ENCODE assay signal across 1 cellular context in the genomic region with DNA sequence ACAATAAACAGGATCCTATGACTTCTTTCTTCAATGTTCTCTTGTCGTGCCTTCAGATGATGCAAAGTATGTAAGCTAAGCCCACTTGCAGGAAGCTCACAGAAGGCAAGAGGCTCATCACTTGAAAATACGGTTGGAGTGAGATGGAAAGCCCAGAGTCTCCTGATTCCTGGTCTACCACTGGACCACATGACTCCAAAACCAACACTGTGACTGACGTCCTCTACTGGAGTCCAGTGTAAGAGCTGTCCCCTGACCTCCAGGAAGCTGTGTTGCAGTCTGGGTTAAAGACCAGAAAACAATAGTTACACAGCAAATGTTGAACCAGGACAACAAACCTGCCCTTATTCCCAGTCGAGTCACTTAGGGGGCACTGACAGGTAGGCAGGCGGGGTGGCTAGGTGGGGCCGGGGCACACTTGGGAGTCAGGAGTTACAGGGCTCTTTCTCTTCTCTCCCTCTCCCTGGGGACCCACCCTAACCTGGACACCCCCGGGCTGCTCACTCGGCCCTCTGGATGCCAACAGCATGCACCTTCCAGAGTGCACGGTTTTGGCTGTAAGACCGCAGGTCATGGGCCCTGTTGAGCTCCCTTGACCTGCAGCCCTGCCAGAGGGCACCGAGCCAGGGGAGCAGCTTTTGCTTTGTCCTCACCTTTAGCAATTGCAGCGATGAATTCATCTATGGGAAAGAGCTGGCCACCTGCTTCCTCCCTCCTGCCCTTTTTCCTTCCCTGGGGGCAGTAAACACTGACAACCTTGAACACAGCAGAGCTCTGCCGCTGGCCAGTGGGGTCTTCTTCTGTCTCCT.
TF ChIP-seq lines count a peak whose summit lies in the region.

No MANE protein-coding gene starts in this region.

TF ChIP-seq in HepG2, 621 proteins besides CTCF, POLR2A, EP300 and RAD21 (continued from another document and continues in another):
- TF ChIP-seq, protein P1, sequence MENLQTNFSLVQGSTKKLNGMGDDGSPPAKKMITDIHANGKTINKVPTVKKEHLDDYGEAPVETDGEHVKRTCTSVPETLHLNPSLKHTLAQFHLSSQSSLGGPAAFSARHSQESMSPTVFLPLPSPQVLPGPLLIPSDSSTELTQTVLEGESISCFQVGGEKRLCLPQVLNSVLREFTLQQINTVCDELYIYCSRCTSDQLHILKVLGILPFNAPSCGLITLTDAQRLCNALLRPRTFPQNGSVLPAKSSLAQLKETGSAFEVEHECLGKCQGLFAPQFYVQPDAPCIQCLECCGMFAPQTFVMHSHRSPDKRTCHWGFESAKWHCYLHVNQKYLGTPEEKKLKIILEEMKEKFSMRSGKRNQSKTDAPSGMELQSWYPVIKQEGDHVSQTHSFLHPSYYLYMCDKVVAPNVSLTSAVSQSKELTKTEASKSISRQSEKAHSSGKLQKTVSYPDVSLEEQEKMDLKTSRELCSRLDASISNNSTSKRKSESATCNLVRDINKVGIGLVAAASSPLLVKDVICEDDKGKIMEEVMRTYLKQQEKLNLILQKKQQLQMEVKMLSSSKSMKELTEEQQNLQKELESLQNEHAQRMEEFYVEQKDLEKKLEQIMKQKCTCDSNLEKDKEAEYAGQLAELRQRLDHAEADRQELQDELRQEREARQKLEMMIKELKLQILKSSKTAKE (CRISPR knock-in tag; IDR thresholded peaks at IDR 0.05; ENCODE audit: borderline replicate concordance), result 0 out of 2 replicates have a peak, but pooled peaks have one; percentile 54
- TF ChIP-seq PHF5A (CRISPR knock-in tag; IDR thresholded peaks at IDR 0.05; ENCODE audit: low read depth, unreplicated experiment), result peak; percentile 16
- TF ChIP-seq ZNF496 (CRISPR knock-in tag; IDR thresholded peaks at IDR 0.05; ENCODE audit: insufficient replicate concordance), result no peak
- TF ChIP-seq, protein P2, sequence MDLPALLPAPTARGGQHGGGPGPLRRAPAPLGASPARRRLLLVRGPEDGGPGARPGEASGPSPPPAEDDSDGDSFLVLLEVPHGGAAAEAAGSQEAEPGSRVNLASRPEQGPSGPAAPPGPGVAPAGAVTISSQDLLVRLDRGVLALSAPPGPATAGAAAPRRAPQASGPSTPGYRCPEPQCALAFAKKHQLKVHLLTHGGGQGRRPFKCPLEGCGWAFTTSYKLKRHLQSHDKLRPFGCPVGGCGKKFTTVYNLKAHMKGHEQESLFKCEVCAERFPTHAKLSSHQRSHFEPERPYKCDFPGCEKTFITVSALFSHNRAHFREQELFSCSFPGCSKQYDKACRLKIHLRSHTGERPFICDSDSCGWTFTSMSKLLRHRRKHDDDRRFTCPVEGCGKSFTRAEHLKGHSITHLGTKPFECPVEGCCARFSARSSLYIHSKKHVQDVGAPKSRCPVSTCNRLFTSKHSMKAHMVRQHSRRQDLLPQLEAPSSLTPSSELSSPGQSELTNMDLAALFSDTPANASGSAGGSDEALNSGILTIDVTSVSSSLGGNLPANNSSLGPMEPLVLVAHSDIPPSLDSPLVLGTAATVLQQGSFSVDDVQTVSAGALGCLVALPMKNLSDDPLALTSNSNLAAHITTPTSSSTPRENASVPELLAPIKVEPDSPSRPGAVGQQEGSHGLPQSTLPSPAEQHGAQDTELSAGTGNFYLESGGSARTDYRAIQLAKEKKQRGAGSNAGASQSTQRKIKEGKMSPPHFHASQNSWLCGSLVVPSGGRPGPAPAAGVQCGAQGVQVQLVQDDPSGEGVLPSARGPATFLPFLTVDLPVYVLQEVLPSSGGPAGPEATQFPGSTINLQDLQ (CRISPR knock-in tag; IDR thresholded peaks at IDR 0.05), result no peak
- TF ChIP-seq, protein P3, sequence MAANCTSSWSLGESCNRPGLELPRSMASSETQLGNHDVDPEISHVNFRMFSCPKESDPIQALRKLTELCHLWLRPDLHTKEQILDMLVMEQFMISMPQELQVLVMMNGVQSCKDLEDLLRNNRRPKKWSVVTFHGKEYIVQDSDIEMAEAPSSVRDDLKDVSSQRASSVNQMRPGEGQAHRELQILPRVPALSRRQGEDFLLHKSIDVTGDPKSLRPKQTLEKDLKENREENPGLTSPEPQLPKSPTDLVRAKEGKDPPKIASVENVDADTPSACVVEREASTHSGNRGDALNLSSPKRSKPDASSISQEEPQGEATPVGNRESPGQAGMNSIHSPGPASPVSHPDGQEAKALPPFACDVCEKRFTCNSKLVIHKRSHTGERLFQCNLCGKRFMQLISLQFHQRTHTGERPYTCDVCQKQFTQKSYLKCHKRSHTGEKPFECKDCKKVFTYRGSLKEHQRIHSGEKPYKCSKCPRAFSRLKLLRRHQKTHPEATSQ (CRISPR knock-in tag; IDR thresholded peaks at IDR 0.05; ENCODE audit: borderline replicate concordance), result no peak
- TF ChIP-seq TOPORS (CRISPR knock-in tag; IDR thresholded peaks at IDR 0.05), result no peak
- TF ChIP-seq, protein P4, sequence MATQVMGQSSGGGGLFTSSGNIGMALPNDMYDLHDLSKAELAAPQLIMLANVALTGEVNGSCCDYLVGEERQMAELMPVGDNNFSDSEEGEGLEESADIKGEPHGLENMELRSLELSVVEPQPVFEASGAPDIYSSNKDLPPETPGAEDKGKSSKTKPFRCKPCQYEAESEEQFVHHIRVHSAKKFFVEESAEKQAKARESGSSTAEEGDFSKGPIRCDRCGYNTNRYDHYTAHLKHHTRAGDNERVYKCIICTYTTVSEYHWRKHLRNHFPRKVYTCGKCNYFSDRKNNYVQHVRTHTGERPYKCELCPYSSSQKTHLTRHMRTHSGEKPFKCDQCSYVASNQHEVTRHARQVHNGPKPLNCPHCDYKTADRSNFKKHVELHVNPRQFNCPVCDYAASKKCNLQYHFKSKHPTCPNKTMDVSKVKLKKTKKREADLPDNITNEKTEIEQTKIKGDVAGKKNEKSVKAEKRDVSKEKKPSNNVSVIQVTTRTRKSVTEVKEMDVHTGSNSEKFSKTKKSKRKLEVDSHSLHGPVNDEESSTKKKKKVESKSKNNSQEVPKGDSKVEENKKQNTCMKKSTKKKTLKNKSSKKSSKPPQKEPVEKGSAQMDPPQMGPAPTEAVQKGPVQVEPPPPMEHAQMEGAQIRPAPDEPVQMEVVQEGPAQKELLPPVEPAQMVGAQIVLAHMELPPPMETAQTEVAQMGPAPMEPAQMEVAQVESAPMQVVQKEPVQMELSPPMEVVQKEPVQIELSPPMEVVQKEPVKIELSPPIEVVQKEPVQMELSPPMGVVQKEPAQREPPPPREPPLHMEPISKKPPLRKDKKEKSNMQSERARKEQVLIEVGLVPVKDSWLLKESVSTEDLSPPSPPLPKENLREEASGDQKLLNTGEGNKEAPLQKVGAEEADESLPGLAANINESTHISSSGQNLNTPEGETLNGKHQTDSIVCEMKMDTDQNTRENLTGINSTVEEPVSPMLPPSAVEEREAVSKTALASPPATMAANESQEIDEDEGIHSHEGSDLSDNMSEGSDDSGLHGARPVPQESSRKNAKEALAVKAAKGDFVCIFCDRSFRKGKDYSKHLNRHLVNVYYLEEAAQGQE (IDR thresholded peaks at IDR 0.05; ENCODE audit: borderline replicate concordance in 1 of 2, low read depth in 1 of 2, low read length in 2 of 2), result peak in 1 of 2 experiments; percentile 50; a peak in 1 of 4 replicates
- TF ChIP-seq ZMAT3 (CRISPR knock-in tag; conservative IDR thresholded peaks at IDR 0.05), result 0 out of 2 replicates have a peak, but pooled peaks have one; percentile 9
- TF ChIP-seq, protein P5, sequence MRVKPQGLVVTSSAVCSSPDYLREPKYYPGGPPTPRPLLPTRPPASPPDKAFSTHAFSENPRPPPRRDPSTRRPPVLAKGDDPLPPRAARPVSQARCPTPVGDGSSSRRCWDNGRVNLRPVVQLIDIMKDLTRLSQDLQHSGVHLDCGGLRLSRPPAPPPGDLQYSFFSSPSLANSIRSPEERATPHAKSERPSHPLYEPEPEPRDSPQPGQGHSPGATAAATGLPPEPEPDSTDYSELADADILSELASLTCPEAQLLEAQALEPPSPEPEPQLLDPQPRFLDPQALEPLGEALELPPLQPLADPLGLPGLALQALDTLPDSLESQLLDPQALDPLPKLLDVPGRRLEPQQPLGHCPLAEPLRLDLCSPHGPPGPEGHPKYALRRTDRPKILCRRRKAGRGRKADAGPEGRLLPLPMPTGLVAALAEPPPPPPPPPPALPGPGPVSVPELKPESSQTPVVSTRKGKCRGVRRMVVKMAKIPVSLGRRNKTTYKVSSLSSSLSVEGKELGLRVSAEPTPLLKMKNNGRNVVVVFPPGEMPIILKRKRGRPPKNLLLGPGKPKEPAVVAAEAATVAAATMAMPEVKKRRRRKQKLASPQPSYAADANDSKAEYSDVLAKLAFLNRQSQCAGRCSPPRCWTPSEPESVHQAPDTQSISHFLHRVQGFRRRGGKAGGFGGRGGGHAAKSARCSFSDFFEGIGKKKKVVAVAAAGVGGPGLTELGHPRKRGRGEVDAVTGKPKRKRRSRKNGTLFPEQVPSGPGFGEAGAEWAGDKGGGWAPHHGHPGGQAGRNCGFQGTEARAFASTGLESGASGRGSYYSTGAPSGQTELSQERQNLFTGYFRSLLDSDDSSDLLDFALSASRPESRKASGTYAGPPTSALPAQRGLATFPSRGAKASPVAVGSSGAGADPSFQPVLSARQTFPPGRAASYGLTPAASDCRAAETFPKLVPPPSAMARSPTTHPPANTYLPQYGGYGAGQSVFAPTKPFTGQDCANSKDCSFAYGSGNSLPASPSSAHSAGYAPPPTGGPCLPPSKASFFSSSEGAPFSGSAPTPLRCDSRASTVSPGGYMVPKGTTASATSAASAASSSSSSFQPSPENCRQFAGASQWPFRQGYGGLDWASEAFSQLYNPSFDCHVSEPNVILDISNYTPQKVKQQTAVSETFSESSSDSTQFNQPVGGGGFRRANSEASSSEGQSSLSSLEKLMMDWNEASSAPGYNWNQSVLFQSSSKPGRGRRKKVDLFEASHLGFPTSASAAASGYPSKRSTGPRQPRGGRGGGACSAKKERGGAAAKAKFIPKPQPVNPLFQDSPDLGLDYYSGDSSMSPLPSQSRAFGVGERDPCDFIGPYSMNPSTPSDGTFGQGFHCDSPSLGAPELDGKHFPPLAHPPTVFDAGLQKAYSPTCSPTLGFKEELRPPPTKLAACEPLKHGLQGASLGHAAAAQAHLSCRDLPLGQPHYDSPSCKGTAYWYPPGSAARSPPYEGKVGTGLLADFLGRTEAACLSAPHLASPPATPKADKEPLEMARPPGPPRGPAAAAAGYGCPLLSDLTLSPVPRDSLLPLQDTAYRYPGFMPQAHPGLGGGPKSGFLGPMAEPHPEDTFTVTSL (CRISPR knock-in tag; IDR thresholded peaks at IDR 0.05; ENCODE audit: borderline replicate concordance), result peak; percentile 81; the same call in 1 of the 2 replicates
- no peak for TF ChIP-seq KDM2A (CRISPR knock-in tag; IDR thresholded peaks at IDR 0.05; ENCODE audit: borderline replicate concordance, low read depth)
- 0 out of 2 replicates have a peak, but pooled peaks have one; percentile 53 for TF ChIP-seq ZNF572 (CRISPR knock-in tag; IDR thresholded peaks at IDR 0.05)
- 0 out of 2 replicates have a peak, but pooled peaks have one; percentile 9 for TF ChIP-seq GABPB1 (CRISPR knock-in tag; IDR thresholded peaks at IDR 0.05)
- peak; percentile 74 for TF ChIP-seq ZNF644 (CRISPR knock-in tag; IDR thresholded peaks at IDR 0.05; ENCODE audit: low read depth)
- TF ChIP-seq, protein P6, sequence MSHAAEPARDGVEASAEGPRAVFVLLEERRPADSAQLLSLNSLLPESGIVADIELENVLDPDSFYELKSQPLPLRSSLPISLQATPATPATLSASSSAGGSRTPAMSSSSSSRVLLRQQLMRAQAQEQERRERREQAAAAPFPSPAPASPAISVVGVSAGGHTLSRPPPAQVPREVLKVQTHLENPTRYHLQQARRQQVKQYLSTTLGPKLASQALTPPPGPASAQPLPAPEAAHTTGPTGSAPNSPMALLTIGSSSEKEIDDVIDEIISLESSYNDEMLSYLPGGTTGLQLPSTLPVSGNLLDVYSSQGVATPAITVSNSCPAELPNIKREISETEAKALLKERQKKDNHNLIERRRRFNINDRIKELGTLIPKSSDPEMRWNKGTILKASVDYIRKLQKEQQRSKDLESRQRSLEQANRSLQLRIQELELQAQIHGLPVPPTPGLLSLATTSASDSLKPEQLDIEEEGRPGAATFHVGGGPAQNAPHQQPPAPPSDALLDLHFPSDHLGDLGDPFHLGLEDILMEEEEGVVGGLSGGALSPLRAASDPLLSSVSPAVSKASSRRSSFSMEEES (CRISPR knock-in tag; IDR thresholded peaks at IDR 0.05), result peak; percentile 83; the same call in 1 of the 2 replicates
- TF ChIP-seq NCOA2 (CRISPR knock-in tag; IDR thresholded peaks at IDR 0.05), result no peak
- TF ChIP-seq, protein P7, sequence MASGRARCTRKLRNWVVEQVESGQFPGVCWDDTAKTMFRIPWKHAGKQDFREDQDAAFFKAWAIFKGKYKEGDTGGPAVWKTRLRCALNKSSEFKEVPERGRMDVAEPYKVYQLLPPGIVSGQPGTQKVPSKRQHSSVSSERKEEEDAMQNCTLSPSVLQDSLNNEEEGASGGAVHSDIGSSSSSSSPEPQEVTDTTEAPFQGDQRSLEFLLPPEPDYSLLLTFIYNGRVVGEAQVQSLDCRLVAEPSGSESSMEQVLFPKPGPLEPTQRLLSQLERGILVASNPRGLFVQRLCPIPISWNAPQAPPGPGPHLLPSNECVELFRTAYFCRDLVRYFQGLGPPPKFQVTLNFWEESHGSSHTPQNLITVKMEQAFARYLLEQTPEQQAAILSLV (CRISPR knock-in tag; IDR thresholded peaks at IDR 0.05; ENCODE audit: borderline replicate concordance), result no peak
- TF ChIP-seq, protein P8, sequence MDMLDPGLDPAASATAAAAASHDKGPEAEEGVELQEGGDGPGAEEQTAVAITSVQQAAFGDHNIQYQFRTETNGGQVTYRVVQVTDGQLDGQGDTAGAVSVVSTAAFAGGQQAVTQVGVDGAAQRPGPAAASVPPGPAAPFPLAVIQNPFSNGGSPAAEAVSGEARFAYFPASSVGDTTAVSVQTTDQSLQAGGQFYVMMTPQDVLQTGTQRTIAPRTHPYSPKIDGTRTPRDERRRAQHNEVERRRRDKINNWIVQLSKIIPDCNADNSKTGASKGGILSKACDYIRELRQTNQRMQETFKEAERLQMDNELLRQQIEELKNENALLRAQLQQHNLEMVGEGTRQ (IDR thresholded peaks at IDR 0.05; ENCODE audit: low read depth, low read length), result peak; percentile 63; the same call in 1 of the 2 replicates
- TF ChIP-seq, protein P8 (CRISPR knock-in tag; IDR thresholded peaks at IDR 0.05; ENCODE audit: borderline replicate concordance), result peak; percentile 69; the same call in 1 of the 2 replicates
- TF ChIP-seq ZNF552 (CRISPR knock-in tag; IDR thresholded peaks at IDR 0.05; ENCODE audit: borderline replicate concordance), result peak; percentile 63; the same call in 1 of the 2 replicates
- TF ChIP-seq POLR2AphosphoS2 (IDR thresholded peaks at IDR 0.05; ENCODE audit: low read depth, low read length), result peak; percentile 90
- TF ChIP-seq SOX6 (IDR thresholded peaks at IDR 0.05), result no peak
- TF ChIP-seq SOX6 (CRISPR knock-in tag; IDR thresholded peaks at IDR 0.05), result peak; percentile 87
- peak; percentile 73 for TF ChIP-seq SKI (IDR thresholded peaks at IDR 0.05; ENCODE audit: partially characterized antibody)
- 0 out of 2 replicates have a peak, but pooled peaks have one; percentile 19 for TF ChIP-seq ZSCAN25 (CRISPR knock-in tag; IDR thresholded peaks at IDR 0.05)
- peak; percentile 63 for TF ChIP-seq CREM (IDR thresholded peaks at IDR 0.05)
- TF ChIP-seq CREM (CRISPR knock-in tag; IDR thresholded peaks at IDR 0.05), result no peak
- peak; percentile 62 for TF ChIP-seq NR2F6 (IDR thresholded peaks at IDR 0.05)
- peak; percentile 73 for TF ChIP-seq NR2F6 (CRISPR knock-in tag; IDR thresholded peaks at IDR 0.05)
- TF ChIP-seq SOX5 (CRISPR knock-in tag; IDR thresholded peaks at IDR 0.05; ENCODE audit: borderline replicate concordance), result peak; percentile 74
- TF ChIP-seq ELF3 (CRISPR knock-in tag; IDR thresholded peaks at IDR 0.05), result peak; percentile 91
- TF ChIP-seq KAT8 (CRISPR knock-in tag; IDR thresholded peaks at IDR 0.05), result 0 out of 2 replicates have a peak, but pooled peaks have one; percentile 12
- 0 out of 2 replicates have a peak, but pooled peaks have one; percentile 31 for TF ChIP-seq SRY (CRISPR knock-in tag; IDR thresholded peaks at IDR 0.05)
